Comparison of ENCODE assay signal across 19 cellular contexts in the genomic region with DNA sequence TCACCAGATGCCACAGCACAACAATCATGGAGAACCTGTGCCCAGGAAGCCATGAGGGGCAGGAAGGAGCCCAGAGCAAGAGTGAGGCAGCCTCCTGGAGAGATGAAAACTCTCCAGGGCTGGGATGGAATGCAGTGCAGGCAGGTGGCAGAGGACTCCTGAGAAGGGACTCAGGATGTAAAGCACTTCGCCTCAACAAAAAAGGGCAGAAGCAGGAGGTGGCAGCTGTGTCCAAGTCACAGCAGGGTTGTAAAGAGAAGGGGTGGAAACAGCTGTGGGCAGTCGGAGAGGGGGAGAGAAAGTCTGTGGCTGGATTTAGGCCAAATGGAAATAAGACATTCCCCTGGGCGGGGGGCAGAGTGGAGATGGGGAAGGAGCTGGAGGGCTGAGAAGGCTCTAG. TPM values are rescaled to one million over a fixed set of nuclear protein-coding genes. Genes with fewer than 3 reads are reported as not detected.
"Had no signal": no experiment of that assay in that cellular context is flagged by ENCODE, and none has a peak within 500 bp of the region (broad histone marks: within the 10 kb centered on the region; RNA-seq: fewer than 3 reads in every experiment).

No MANE protein-coding gene starts in this region.

- H3K4me1 Mint-ChIP-seq: activated CD8-positive, alpha-beta memory T cell treated with anti-CD3 and anti-CD28 coated beads, Interleukin-2, amount 10 ng/mL, durations not matched to agents 7 days and 5 days; activated naive CD8-positive, alpha-beta T cell treated with anti-CD3 and anti-CD28 coated beads, Interleukin-2, amount 10 ng/mL, durations not matched to agents 7 days and 5 days had no signal

- ATAC-seq: activated CD8-positive, alpha-beta memory T cell treated with anti-CD3 and anti-CD28 coated beads, Interleukin-2, amount 10 ng/mL, durations not matched to agents 7 days and 5 days; lower lobe of right lung; right lobe of liver; stimulated activated naive CD8-positive, alpha-beta T cell treated with anti-CD3 and anti-CD28 coated beads, Interleukin-15, Interleukin-2, amounts not matched to agents 100 U/mL and 50 U/mL, for 24 hours had no signal

- H3K4me3 Mint-ChIP-seq: activated CD8-positive, alpha-beta memory T cell treated with anti-CD3 and anti-CD28 coated beads, Interleukin-2, amount 10 ng/mL, durations not matched to agents 7 days and 5 days; activated naive CD8-positive, alpha-beta T cell treated with anti-CD3 and anti-CD28 coated beads, Interleukin-2, amount 10 ng/mL, durations not matched to agents 7 days and 5 days; activated T-cell treated with anti-CD3 and anti-CD28 coated beads, Interleukin-2, amount 50 U/mL, for 24 hours; type B pancreatic cell had no signal

- H3K27ac Mint-ChIP-seq: activated CD8-positive, alpha-beta memory T cell treated with anti-CD3 and anti-CD28 coated beads, Interleukin-2, amount 10 ng/mL, durations not matched to agents 7 days and 5 days; activated naive CD8-positive, alpha-beta T cell treated with anti-CD3 and anti-CD28 coated beads, Interleukin-2, amount 10 ng/mL, durations not matched to agents 7 days and 5 days; activated T-cell treated with anti-CD3 and anti-CD28 coated beads, Interleukin-2, amount 50 U/mL, for 24 hours; type B pancreatic cell had no signal

- H3K27me3 Mint-ChIP-seq: activated naive CD8-positive, alpha-beta T cell treated with anti-CD3 and anti-CD28 coated beads, Interleukin-2, amount 10 ng/mL, durations not matched to agents 7 days and 5 days; activated T-cell treated with anti-CD3 and anti-CD28 coated beads, Interleukin-2, amount 50 U/mL, for 24 hours; type B pancreatic cell had no signal

- DNase-seq: activated CD4-positive, alpha-beta T cell treated with anti-CD3 and anti-CD28 coated beads, Interleukin-2, amount 50 U/mL, for 48 hours; activated CD8-positive, alpha-beta memory T cell treated with anti-CD3 and anti-CD28 coated beads, Interleukin-2, amount 10 ng/mL, durations not matched to agents 7 days and 5 days; activated gamma-delta T cell; activated naive CD8-positive, alpha-beta T cell treated with anti-CD3 and anti-CD28 coated beads, Interleukin-2, amount 10 ng/mL, durations not matched to agents 7 days and 5 days; activated T-cell treated with anti-CD3 and anti-CD28 coated beads, Interleukin-2, amount 50 U/mL, for 24 hours; anterior cingulate cortex; dorsolateral prefrontal cortex; hypothalamus; lower lobe of right lung; midbrain; right lobe of liver; spleen; stimulated activated CD4-positive, alpha-beta T cell treated with anti-CD3 and anti-CD28 coated beads, Interleukin-2, amount 100 ng/mL, for 24 hours; stimulated activated naive CD8-positive, alpha-beta T cell treated with anti-CD3 and anti-CD28 coated beads, Interleukin-15, Interleukin-2, amounts not matched to agents 100 U/mL and 50 U/mL, for 24 hours had no signal

- H3K4me1 ChIP-seq: lower lobe of right lung, prostate gland, right lobe of liver had no signal

- H3K4me3 ChIP-seq: dorsolateral prefrontal cortex, lower lobe of right lung, prostate gland, right lobe of liver, spleen, suprapubic skin had no signal

- H3K36me3 ChIP-seq: prostate gland, right lobe of liver had no signal

- H3K36me3 Mint-ChIP-seq: activated CD8-positive, alpha-beta memory T cell treated with anti-CD3 and anti-CD28 coated beads, Interleukin-2, amount 10 ng/mL, durations not matched to agents 7 days and 5 days; activated naive CD8-positive, alpha-beta T cell treated with anti-CD3 and anti-CD28 coated beads, Interleukin-2, amount 10 ng/mL, durations not matched to agents 7 days and 5 days had no signal

- H3K9me3 ChIP-seq: lower lobe of right lung, prostate gland, right lobe of liver, spleen, suprapubic skin had no signal

- H3K9me3 Mint-ChIP-seq: activated naive CD8-positive, alpha-beta T cell treated with anti-CD3 and anti-CD28 coated beads, Interleukin-2, amount 10 ng/mL, durations not matched to agents 7 days and 5 days; activated T-cell treated with anti-CD3 and anti-CD28 coated beads, Interleukin-2, amount 50 U/mL, for 24 hours; type B pancreatic cell had no signal

- H3K27me3 ChIP-seq: dorsolateral prefrontal cortex, right lobe of liver, spleen, suprapubic skin had no signal

- H3K27ac ChIP-seq: dorsolateral prefrontal cortex, lower lobe of right lung, prostate gland, right lobe of liver, spleen, suprapubic skin had no signal

RNA-seq across cellular contexts. Expression of gene CYP21A2, which starts 34.9 kb away (rescaled TPM):
- total RNA-seq: bronchial epithelial cell, glomerular endothelial cell had no signal
